1 cellular context compared by ENCODE assay signal in the genomic region with DNA sequence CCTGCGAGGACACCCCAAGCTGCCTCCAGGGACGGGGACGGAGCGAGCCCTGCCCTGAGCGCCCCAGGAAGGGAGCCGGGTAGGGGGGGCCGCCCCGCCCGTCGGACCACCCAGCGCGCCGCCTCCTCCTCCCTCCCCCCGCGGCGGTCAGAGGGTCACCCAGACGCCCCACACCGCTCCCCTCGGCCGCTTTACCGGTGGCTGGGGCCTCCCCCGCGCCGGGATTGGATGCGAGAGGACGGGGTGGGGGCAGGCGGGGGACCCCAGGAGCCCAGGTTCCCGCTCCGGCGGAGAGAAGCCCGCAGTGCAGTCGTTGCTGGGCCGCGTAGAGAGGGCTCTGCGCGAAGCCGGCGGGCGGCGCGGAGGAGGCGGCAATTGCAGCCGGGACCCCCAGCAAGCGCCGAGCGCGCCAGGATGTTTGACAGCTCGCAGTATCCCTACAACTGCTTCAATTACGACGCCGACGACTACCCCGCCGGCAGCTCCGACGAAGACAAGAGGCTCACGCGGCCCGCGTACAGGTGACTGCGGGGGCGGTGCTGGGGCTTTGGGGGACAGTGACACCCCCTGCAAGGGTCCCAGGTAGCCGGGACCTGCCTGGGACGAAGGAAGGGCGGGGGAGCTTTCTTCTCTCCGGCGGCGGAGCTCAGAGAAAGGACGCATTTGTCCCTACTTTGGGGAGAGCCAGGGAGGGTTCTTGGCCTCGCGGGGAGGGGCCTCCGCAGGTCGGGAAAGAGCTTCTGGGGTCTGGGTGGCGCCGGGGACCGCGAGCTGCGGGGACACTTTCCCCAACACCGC.
TF ChIP-seq lines count a peak whose summit lies in the region.

A gene (plus strand): TSS at position 415 of the 798 bp plus-strand sequence. CDS start 0 bp downstream, at position 415.

TF ChIP-seq in GM23338, 12 proteins besides CTCF, POLR2A, EP300 and RAD21 (continued from another document):
- TF ChIP-seq, protein P1, sequence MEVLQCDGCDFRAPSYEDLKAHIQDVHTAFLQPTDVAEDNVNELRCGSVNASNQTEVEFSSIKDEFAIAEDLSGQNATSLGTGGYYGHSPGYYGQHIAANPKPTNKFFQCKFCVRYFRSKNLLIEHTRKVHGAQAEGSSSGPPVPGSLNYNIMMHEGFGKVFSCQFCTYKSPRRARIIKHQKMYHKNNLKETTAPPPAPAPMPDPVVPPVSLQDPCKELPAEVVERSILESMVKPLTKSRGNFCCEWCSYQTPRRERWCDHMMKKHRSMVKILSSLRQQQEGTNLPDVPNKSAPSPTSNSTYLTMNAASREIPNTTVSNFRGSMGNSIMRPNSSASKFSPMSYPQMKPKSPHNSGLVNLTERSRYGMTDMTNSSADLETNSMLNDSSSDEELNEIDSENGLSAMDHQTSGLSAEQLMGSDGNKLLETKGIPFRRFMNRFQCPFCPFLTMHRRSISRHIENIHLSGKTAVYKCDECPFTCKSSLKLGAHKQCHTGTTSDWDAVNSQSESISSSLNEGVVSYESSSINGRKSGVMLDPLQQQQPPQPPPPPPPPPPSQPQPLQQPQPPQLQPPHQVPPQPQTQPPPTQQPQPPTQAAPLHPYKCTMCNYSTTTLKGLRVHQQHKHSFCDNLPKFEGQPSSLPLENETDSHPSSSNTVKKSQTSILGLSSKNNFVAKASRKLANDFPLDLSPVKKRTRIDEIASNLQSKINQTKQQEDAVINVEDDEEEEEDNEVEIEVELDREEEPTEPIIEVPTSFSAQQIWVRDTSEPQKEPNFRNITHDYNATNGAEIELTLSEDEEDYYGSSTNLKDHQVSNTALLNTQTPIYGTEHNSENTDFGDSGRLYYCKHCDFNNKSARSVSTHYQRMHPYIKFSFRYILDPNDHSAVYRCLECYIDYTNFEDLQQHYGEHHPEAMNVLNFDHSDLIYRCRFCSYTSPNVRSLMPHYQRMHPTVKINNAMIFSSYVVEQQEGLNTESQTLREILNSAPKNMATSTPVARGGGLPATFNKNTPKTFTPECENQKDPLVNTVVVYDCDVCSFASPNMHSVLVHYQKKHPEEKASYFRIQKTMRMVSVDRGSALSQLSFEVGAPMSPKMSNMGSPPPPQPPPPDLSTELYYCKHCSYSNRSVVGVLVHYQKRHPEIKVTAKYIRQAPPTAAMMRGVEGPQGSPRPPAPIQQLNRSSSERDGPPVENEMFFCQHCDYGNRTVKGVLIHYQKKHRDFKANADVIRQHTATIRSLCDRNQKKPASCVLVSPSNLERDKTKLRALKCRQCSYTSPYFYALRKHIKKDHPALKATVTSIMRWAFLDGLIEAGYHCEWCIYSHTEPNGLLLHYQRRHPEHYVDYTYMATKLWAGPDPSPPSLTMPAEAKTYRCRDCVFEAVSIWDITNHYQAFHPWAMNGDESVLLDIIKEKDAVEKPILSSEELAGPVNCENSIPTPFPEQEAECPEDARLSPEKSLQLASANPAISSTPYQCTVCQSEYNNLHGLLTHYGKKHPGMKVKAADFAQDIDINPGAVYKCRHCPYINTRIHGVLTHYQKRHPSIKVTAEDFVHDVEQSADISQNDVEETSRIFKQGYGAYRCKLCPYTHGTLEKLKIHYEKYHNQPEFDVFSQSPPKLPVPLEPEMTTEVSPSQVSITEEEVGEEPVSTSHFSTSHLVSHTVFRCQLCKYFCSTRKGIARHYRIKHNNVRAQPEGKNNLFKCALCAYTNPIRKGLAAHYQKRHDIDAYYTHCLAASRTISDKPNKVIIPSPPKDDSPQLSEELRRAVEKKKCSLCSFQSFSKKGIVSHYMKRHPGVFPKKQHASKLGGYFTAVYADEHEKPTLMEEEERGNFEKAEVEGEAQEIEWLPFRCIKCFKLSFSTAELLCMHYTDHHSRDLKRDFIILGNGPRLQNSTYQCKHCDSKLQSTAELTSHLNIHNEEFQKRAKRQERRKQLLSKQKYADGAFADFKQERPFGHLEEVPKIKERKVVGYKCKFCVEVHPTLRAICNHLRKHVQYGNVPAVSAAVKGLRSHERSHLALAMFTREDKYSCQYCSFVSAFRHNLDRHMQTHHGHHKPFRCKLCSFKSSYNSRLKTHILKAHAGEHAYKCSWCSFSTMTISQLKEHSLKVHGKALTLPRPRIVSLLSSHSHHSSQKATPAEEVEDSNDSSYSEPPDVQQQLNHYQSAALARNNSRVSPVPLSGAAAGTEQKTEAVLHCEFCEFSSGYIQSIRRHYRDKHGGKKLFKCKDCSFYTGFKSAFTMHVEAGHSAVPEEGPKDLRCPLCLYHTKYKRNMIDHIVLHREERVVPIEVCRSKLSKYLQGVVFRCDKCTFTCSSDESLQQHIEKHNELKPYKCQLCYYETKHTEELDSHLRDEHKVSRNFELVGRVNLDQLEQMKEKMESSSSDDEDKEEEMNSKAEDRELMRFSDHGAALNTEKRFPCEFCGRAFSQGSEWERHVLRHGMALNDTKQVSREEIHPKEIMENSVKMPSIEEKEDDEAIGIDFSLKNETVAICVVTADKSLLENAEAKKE (CRISPR knock-in tag; IDR thresholded peaks at IDR 0.05): no peak
